In the genomic region with DNA sequence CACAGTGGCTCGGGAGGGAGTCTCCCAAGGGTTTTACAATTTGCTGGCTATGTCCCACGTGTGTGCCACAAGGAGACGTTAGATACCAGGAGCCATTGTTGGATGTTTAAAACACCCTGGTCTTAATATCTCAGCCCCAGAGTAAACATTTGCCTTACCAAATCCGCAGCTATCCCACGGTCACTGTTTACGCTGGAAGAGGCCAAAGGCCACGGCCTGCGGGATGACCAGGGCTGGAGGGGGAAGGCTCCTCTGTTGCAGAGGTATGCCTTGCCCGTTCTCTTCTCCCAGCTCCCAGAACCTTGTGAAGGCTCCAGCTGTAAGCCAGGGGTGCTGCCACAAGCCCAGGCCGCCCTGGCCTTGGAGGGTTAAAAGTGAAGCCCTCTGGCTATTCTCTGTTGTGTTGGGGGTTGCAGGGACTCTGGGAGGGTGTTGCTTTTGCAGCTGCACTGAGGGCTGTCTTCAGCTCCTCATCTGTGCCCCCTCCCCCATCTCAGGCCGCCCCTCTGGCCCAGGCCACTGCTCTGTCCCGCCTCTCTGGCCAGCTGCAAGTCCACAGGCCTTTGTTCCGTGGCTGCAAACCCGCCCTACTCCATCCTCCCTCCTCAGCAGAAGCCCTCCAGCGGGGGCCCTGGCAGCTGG, we compare ENCODE assay signal across 10 cellular contexts. TPM values are rescaled to one million over a fixed set of nuclear protein-coding genes. Genes with fewer than 3 reads are reported as not detected.
DNase-seq lines count a peak whose midpoint lies in the region; ATAC-seq and TF ChIP-seq lines count a peak whose summit lies in the region.
"Had no signal": no experiment of that assay in that cellular context is flagged by ENCODE, and none has a peak within 500 bp of the region (broad histone marks: within the 10 kb centered on the region; RNA-seq: fewer than 3 reads in every experiment).

No MANE protein-coding gene starts in this region.

- H3K27ac Mint-ChIP-seq in naive thymus-derived CD8-positive, alpha-beta T cell: peak overlapping the region in 3 of 10 donors; percentile 15 to 79 (median 58)

- ATAC-seq in left colon: no peak
- ATAC-seq in naive thymus-derived CD8-positive, alpha-beta T cell: no peak

- DNase-seq in HuH-7 (ENCODE audit: low spot score): peak; percentile 55
- DNase-seq in colonic mucosa: no peak
- peak; percentile 25 to 38 for DNase-seq in left colon
- DNase-seq in spleen: peak; percentile 77
- no peak for DNase-seq in COR-L47 (lab: John Stamatoyannopoulos, UW)
- no peak for DNase-seq in KBM-7
- DNase-seq in SW 1271 (lab: John Stamatoyannopoulos, UW): no peak
- no peak for DNase-seq in naive thymus-derived CD8-positive, alpha-beta T cell
- DNase-seq: activated CD4-positive, CD25-positive, alpha-beta regulatory T cell; NCI-H1436 had no signal

- H3K27me3 ChIP-seq in colonic mucosa: no peaks in the 10 kb centered on the region
- peaks cover 0 to 46% (median 18%) of the 10 kb centered on the region in 7 donors for H3K27me3 ChIP-seq in spleen (replicated peaks in 1 of 7)

- peak overlapping the region in 3 of 10 donors; percentile 58 to 77 (median 61) for H3K4me3 Mint-ChIP-seq in naive thymus-derived CD8-positive, alpha-beta T cell

- H3K4me1 ChIP-seq in colonic mucosa: peaks cover 13% of the 10 kb centered on the region
- H3K4me1 ChIP-seq in spleen: peaks cover 24 to 98% (median 90%) of the 10 kb centered on the region in 6 donors

- no peaks in the 10 kb centered on the region for H3K36me3 Mint-ChIP-seq in naive thymus-derived CD8-positive, alpha-beta T cell

- H3K36me3 ChIP-seq in colonic mucosa: no peaks in the 10 kb centered on the region
- no peaks in the 10 kb centered on the region for H3K36me3 ChIP-seq in spleen

- POLR2A ChIA-PET in naive thymus-derived CD8-positive, alpha-beta T cell (lab: Charles Lee): no interaction called here

- H3K9me3 Mint-ChIP-seq in naive thymus-derived CD8-positive, alpha-beta T cell: no peaks in the 10 kb centered on the region

- peak overlapping the region; percentile 48 to 95 for H3K9ac ChIP-seq in colonic mucosa (ENCODE audit: low read depth in 2 of 2, low read length in 2 of 2)

- TF ChIP-seq POLR2A in spleen (IDR thresholded peaks at IDR 0.05): no peak

- H3K27ac ChIP-seq in colonic mucosa: peak overlapping the region; percentile 84
- H3K27ac ChIP-seq in spleen: peak overlapping the region in 7 of 8 donors; percentile 91 to 97 (median 93)

- H3K27me3 Mint-ChIP-seq in naive thymus-derived CD8-positive, alpha-beta T cell: peaks cover 13 to 63% (median 35%) of the 10 kb centered on the region in 5 donors

- no peak for TF ChIP-seq CTCF in colonic mucosa (IDR thresholded peaks at IDR 0.05)
- no peak for TF ChIP-seq CTCF in spleen (IDR thresholded peaks at IDR 0.05 in 8 of 11, conservative IDR thresholded peaks at IDR 0.05 in 3 of 11)

- intact Hi-C loops in colonic mucosa (cut with DNase I): no loop called here
- intact Hi-C loops in left colon (cut with DNase I, micrococcal nuclease): no loop called here
- intact Hi-C loops in spleen (cut with DNase I; ENCODE audit: low total_unique reads): no loop called here

- 55 to 80% (median 65%) methylated on average over 13 to 15 of the region's 15 CpGs for WGBS in spleen, 5 donors

- in situ Hi-C loops in KBM-7 (cut with MboI; ENCODE audit: low pct_unique_long_range_greater_than_20kb, low sequenced_read_pairs): no loop called here

- H3K4me3 ChIP-seq in colonic mucosa: no peak overlapping the region
- H3K4me3 ChIP-seq in spleen: peak overlapping the region in 6 of 8 donors; percentile 8 to 81 (median 74)

- H3K4me1 Mint-ChIP-seq in naive thymus-derived CD8-positive, alpha-beta T cell: peaks cover 17 to 77% (median 46%) of the 10 kb centered on the region in 4 donors

- no peaks in the 10 kb centered on the region for H3K9me3 ChIP-seq in colonic mucosa
- no peaks in the 10 kb centered on the region for H3K9me3 ChIP-seq in spleen

RNA-seq across cellular contexts. Expression of a gene that starts 2.4 kb away (rescaled TPM):
- 100 to 1,000 TPM in 1 of 2 donors, 10 to 100 TPM in 1; 78.8 to 106 TPM for total RNA-seq in colonic mucosa
- 10 to 100 TPM; 79.3 to 90.1 TPM for total RNA-seq in left colon
- total RNA-seq in spleen: 10 to 100 TPM; 31.5 to 77.7 (median 56.2) TPM
- polyA plus RNA-seq in spleen: 10 to 100 TPM in 2 of 3 donors, 1 to 10 TPM in 1; 4.5 to 17.1 (median 12.3) TPM
- total RNA-seq in naive thymus-derived CD8-positive, alpha-beta T cell: 1 to 10 TPM in 1 of 2 experiments, under 1 TPM in 1; 0.55 to 1.4 TPM
- 10 to 100 TPM in 1 of 3 donors, 1 to 10 TPM in 2; 1.2 to 12.2 (median 1.6) TPM for polyA plus RNA-seq in naive thymus-derived CD8-positive, alpha-beta T cell

Comparison
In these comparisons a context has a peak if more than half of its experiments do, and no peak if none do; other contexts are left out.
1. DNase-seq: peak in HuH-7 (single experiment), left colon (2 of 2) and spleen (single experiment); none in colonic mucosa (single experiment), COR-L47 (single experiment), KBM-7 (single experiment), SW 1271 (0 of 2) and naive thymus-derived CD8-positive, alpha-beta T cell (0 of 10).
2. RNA of a gene that starts 2.4 kb away (total RNA-seq): 78.8 to 106 TPM in colonic mucosa, 79.3 to 90.1 TPM in left colon and 31.5 to 77.7 TPM in spleen; 0.55 to 1.4 TPM in naive thymus-derived CD8-positive, alpha-beta T cell; every median in the first group is over 10 times any median in the second.